22 cellular contexts compared by ENCODE assay signal in the genomic region with DNA sequence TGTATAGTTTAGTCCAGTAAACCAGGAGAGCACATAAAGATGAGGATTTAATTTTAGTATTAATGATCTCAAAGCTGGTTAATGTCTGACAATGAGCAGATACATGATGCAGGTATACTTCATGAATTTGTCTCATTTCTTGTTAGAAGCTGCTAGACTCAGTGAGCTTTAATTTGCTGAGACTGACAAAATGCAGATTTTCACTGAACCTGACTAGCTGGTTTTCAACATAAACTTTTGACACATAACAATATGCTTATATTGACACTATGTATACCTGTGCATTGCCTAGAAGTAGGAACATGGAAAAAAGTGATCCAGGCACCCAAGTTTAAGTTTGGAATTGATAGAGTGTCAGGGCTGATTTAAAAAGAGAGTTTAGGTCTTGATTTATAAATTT. TPM values are rescaled to one million over a fixed set of nuclear protein-coding genes. Genes with fewer than 3 reads are reported as not detected.
"Had no signal": no experiment of that assay in that cellular context is flagged by ENCODE, and none has a peak within 500 bp of the region (broad histone marks: within the 10 kb centered on the region; RNA-seq: fewer than 3 reads in every experiment).

No MANE protein-coding gene starts in this region.

- H3K27ac ChIP-seq: breast epithelium, PC-9 had no signal

- H2AFZ ChIP-seq: PC-9 had no signal

- FAIRE-seq: TTC549 had no signal

- H3K4me2 ChIP-seq: PC-9 had no signal

- DNase-seq: activated B cell treated with CpG ODN at 0.5 μM for 24 hours; activated CD4-positive, alpha-beta T cell treated with anti-CD3 and anti-CD28 coated beads for 1 hour; activated CD4-positive, alpha-beta T cell treated with anti-CD3 and anti-CD28 coated beads, Interleukin-2, amount 10 ng/mL, durations not matched to agents 24 days and 14 days; activated CD4-positive, alpha-beta T cell treated with anti-CD3 and anti-CD28 coated beads, Interleukin-2, amount 50 U/mL, for 48 hours; activated gamma-delta T cell treated with Interleukin-2 at 50 U/mL for 16 hours; activated naive CD4-positive, alpha-beta T cell treated with anti-CD3 and anti-CD28 coated beads, Interleukin-2, amount 50 U/mL, for 16 hours; activated T-cell treated with anti-CD3 and anti-CD28 coated beads, Interleukin-2, amount 50 U/mL, for 72 hours; aorta; central memory CD4-positive, alpha-beta T cell; NCI-H1048; NCI-H146; NCI-H187 treated with DMSO at 0.1 percent for 48 hours; NCI-H2081 treated with DMSO at 0.1 percent for 48 hours; NCI-H446; NCI-H524; PC-9; SIG-M5; T-helper 2 cell; T1000 had no signal

- H3K9me3 ChIP-seq: breast epithelium had no signal

- ATAC-seq: activated T-cell treated with anti-CD3 and anti-CD28 coated beads, Interleukin-2, amount 50 U/mL, for 72 hours had no signal

- H3K4me1 ChIP-seq: breast epithelium had no signal

- H3K27me3 ChIP-seq: breast epithelium had no signal

- H3K4me3 ChIP-seq: breast epithelium, PC-9 had no signal

RNA-seq across cellular contexts. Expression of a gene that starts 56.4 kb away (rescaled TPM):
- total RNA-seq: activated CD4-positive, alpha-beta T cell treated with anti-CD3 and anti-CD28 coated beads, Interleukin-2, amount 10 ng/mL, durations not matched to agents 24 days and 14 days; activated T-cell treated with anti-CD3 and anti-CD28 coated beads, Interleukin-2, amount 50 U/mL, for 72 hours; activated T-helper 2 cell treated with anti-CD3 and anti-CD28 coated beads, Interferon-gamma antibody, Interleukin-2, Interleukin-4, amounts not matched to agents 10 μg/mL and 5 μg/mL and 100 μg/mL, durations not matched to agents 14 hours and 24 hours and 36 hours; aorta; breast epithelium; PC-9 had no signal
- polyA plus RNA-seq: aorta had no signal
